In genomic region chr5:33400675-33401074, GRCh38 we compare ENCODE assay signal across 20 cellular contexts. TPM values are rescaled to one million over a fixed set of nuclear protein-coding genes. Genes with fewer than 3 reads are reported as not detected.
DNase-seq lines count a peak whose midpoint lies in the region; ATAC-seq and TF ChIP-seq lines count a peak whose summit lies in the region.
"Had no signal": no experiment of that assay in that cellular context is flagged by ENCODE, and none has a peak within 500 bp of the region (broad histone marks: within the 10 kb centered on the region; RNA-seq: fewer than 3 reads in every experiment).

No MANE protein-coding gene starts in this region.

- H3K27me3 ChIP-seq in RWPE2 (ENCODE audit: insufficient read depth, poor library complexity, severe bottlenecking): no peaks in the 10 kb centered on the region
- H3K27me3 ChIP-seq: BLaER1 treated with 17β-estradiol and CSF1 and Interleukin-3, amounts not matched to agents 10 nM and 100 nM; MG63; sigmoid colon; stomach had no signal

- H3K9me3 ChIP-seq in RWPE2 (ENCODE audit: severe bottlenecking): no peaks in the 10 kb centered on the region
- H3K9me3 ChIP-seq: BLaER1 treated with 17β-estradiol and CSF1 and Interleukin-3, amounts not matched to agents 10 nM and 100 nM; MG63; sigmoid colon; stomach had no signal

- no peaks in the 10 kb centered on the region for H3K36me3 ChIP-seq in RWPE2 (ENCODE audit: low read depth)
- H3K36me3 ChIP-seq: BLaER1 treated with 17β-estradiol and CSF1 and Interleukin-3, amounts not matched to agents 10 nM and 100 nM; MG63; sigmoid colon; stomach; WERI-Rb-1 had no signal

- no peak overlapping the region for H3K4me3 ChIP-seq in RWPE2 (ENCODE audit: severe bottlenecking)
- H3K4me3 ChIP-seq: BLaER1 treated with 17β-estradiol and CSF1 and Interleukin-3, amounts not matched to agents 10 nM and 100 nM; MG63; sigmoid colon; stomach had no signal

- DNase-seq in NOMO-1 treated with DMSO at 0.1 percent for 48 hours (lab: John Stamatoyannopoulos, UW; ENCODE audit: unreplicated experiment) (peak; percentile 23), NOMO-1 treated with dmso at 0.1 percent for 144 hours (lab: John Stamatoyannopoulos, UW; ENCODE audit: unreplicated experiment) (no peak), RWPE2 (ENCODE audit: low spot score) (no peak), renal cortical epithelial cell (ENCODE audit: low read depth) (peak; percentile 25), NCI-H2227 treated with DMSO at 0.1 percent for 48 hours (lab: John Stamatoyannopoulos, UW) (no peak)
- DNase-seq: activated CD4-positive, alpha-beta memory T cell treated with anti-CD3 and anti-CD28 coated beads, Interleukin-2, amount 10 ng/mL, durations not matched to agents 7 days and 5 days; activated T-cell treated with anti-CD3 and anti-CD28 coated beads, Interleukin-2, amount 50 U/mL, for 4 hours; DMS 273 treated with DMSO at 0.1 percent for 48 hours; left ventricle myocardium superior; NCI-H2029; NCI-H69; sigmoid colon; stomach; WERI-Rb-1 had no signal

- ATAC-seq in HG02885 (IDR thresholded peaks at IDR 0.05; ENCODE audit: poor library complexity, unreplicated experiment) (peak; percentile 68), RWPE2 (ENCODE audit: low read depth) (no peak), HG03039 (IDR thresholded peaks at IDR 0.05; ENCODE audit: unreplicated experiment) (no peak), HG03280 (IDR thresholded peaks at IDR 0.05; ENCODE audit: unreplicated experiment) (no peak)
- ATAC-seq: activated naive CD4-positive, alpha-beta T cell treated with anti-CD3 and anti-CD28 coated beads, Interleukin-2, amount 50 U/mL, for 72 hours; activated T-cell treated with anti-CD3 and anti-CD28 coated beads, Interleukin-2, amount 50 U/mL, for 4 hours; left ventricle myocardium superior had no signal

- peaks cover 26% of the 10 kb centered on the region for H3K4me1 ChIP-seq in RWPE2 (ENCODE audit: insufficient read depth, poor library complexity, severe bottlenecking)
- H3K4me1 ChIP-seq: BLaER1 treated with 17β-estradiol and CSF1 and Interleukin-3, amounts not matched to agents 10 nM and 100 nM; stomach had no signal

- H3K27ac ChIP-seq in RWPE2 (ENCODE audit: poor library complexity, severe bottlenecking): peak overlapping the region; percentile 89
- H3K27ac ChIP-seq: BLaER1 treated with 17β-estradiol and CSF1 and Interleukin-3, amounts not matched to agents 10 nM and 100 nM; stomach; WERI-Rb-1 had no signal

- TF ChIP-seq CTCF in RWPE2 (IDR thresholded peaks at IDR 0.05; ENCODE audit: poor library complexity, severe bottlenecking): no peak

RNA-seq across cellular contexts. Expression of gene TARS1, which starts 40.1 kb away (rescaled TPM):
- total RNA-seq in renal cortical epithelial cell: 257 and 530 TPM in 2 replicates

Comparison
In these comparisons a context has a peak if more than half of its experiments do, and no peak if none do; other contexts are left out.
1. DNase-seq: peak in NOMO-1 treated with DMSO at 0.1 percent for 48 hours (single experiment) and renal cortical epithelial cell (single experiment); none in NOMO-1 treated with dmso at 0.1 percent for 144 hours (single experiment), RWPE2 (single experiment) and NCI-H2227 treated with DMSO at 0.1 percent for 48 hours (single experiment).